1 cellular context compared by ENCODE assay signal in genomic region chr15:51971353-51972133, GRCh38.
TF ChIP-seq lines count a peak whose summit lies in the region.

LEO1 (minus strand) TSS chr15:51971778; CDS start chr15:51971745, 33 bp downstream.

TF ChIP-seq in HepG2, 621 proteins besides CTCF, POLR2A, EP300 and RAD21 (continued from another document and continues in another):
- TF ChIP-seq ETS1 (CRISPR knock-in tag; IDR thresholded peaks at IDR 0.05) (peak; percentile 84; the same call in 1 of the 2 replicates), NR2F1 (CRISPR knock-in tag; IDR thresholded peaks at IDR 0.05) (no peak), ZNF292 (CRISPR knock-in tag; IDR thresholded peaks at IDR 0.05; ENCODE audit: borderline replicate concordance, low read depth) (peak; percentile 66; the same call in 1 of the 2 replicates), ZNF772 (CRISPR knock-in tag; IDR thresholded peaks at IDR 0.05) (peak; percentile 60; the same call in 1 of the 2 replicates), STAT5B (CRISPR knock-in tag; IDR thresholded peaks at IDR 0.05) (peak; percentile 55; the same call in 1 of the 2 replicates), ARHGAP35 (CRISPR knock-in tag; IDR thresholded peaks at IDR 0.05; ENCODE audit: borderline replicate concordance) (peak; percentile 82; the same call in 1 of the 2 replicates), RARA (CRISPR knock-in tag; IDR thresholded peaks at IDR 0.05) (peak; percentile 37; the same call in 1 of the 2 replicates), BCL6 (CRISPR knock-in tag; IDR thresholded peaks at IDR 0.05) (peak; percentile 49; the same call in 1 of the 2 replicates), ZNF800 (CRISPR knock-in tag; IDR thresholded peaks at IDR 0.05) (0 out of 2 replicates have a peak, but pooled peaks have one; percentile 58), NFAT5 (CRISPR knock-in tag; IDR thresholded peaks at IDR 0.05) (0 out of 2 replicates have a peak, but pooled peaks have one; percentile 66), HES4 (CRISPR knock-in tag; IDR thresholded peaks at IDR 0.05; ENCODE audit: borderline replicate concordance) (0 out of 2 replicates have a peak, but pooled peaks have one; percentile 34), KLF11 (CRISPR knock-in tag; IDR thresholded peaks at IDR 0.05) (0 out of 2 replicates have a peak, but pooled peaks have one; percentile 52), ZNF232 (CRISPR knock-in tag; IDR thresholded peaks at IDR 0.05; ENCODE audit: borderline replicate concordance) (peak; percentile 82; the same call in 1 of the 2 replicates), SIN3A (IDR thresholded peaks at IDR 0.05; ENCODE audit: borderline replicate concordance, low read depth, low read length) (0 out of 2 replicates have a peak, but pooled peaks have one; percentile 63), ZBTB21 (CRISPR knock-in tag; IDR thresholded peaks at IDR 0.05) (0 out of 2 replicates have a peak, but pooled peaks have one; percentile 35), SSRP1 (CRISPR knock-in tag; IDR thresholded peaks at IDR 0.05) (0 out of 2 replicates have a peak, but pooled peaks have one; percentile 70), CBFB (CRISPR knock-in tag; IDR thresholded peaks at IDR 0.05) (0 out of 2 replicates have a peak, but pooled peaks have one; percentile 52), CENPT (CRISPR knock-in tag; IDR thresholded peaks at IDR 0.05; ENCODE audit: low read depth) (no peak), ELF4 (CRISPR knock-in tag; IDR thresholded peaks at IDR 0.05; ENCODE audit: borderline replicate concordance) (0 out of 2 replicates have a peak, but pooled peaks have one; percentile 34), POLR2AphosphoS5 (IDR thresholded peaks at IDR 0.05; ENCODE audit: low read depth, low read length) (peak; percentile 90), TBX3 (IDR thresholded peaks at IDR 0.05; ENCODE audit: borderline replicate concordance) (0 out of 2 replicates have a peak, but pooled peaks have one; percentile 9), FOSL2 (CRISPR knock-in tag; IDR thresholded peaks at IDR 0.05) (0 out of 2 replicates have a peak, but pooled peaks have one; percentile 6), CCDC6 (CRISPR knock-in tag; IDR thresholded peaks at IDR 0.05) (no peak; the same call in 1 of the 2 replicates), ZSCAN25 (CRISPR knock-in tag; IDR thresholded peaks at IDR 0.05) (no peak), ASH2L (IDR thresholded peaks at IDR 0.05; ENCODE audit: insufficient read length, low read depth, low read length) (peak; percentile 88), RFXAP (CRISPR knock-in tag; IDR thresholded peaks at IDR 0.05; ENCODE audit: borderline replicate concordance) (no peak), SRSF1 (optimal IDR thresholded peaks at IDR 0.05; ENCODE audit: low read depth, low read length) (peak; percentile 59), ZNF782 (CRISPR knock-in tag; IDR thresholded peaks at IDR 0.05; ENCODE audit: borderline replicate concordance) (peak; percentile 83; the same call in 1 of the 2 replicates), HDAC1 (CRISPR knock-in tag; IDR thresholded peaks at IDR 0.05) (peak; percentile 81), NR2F2 (IDR thresholded peaks at IDR 0.05; ENCODE audit: borderline replicate concordance, low read depth) (0 out of 2 replicates have a peak, but pooled peaks have one; percentile 23), E2F2 (CRISPR knock-in tag; IDR thresholded peaks at IDR 0.05; ENCODE audit: borderline replicate concordance) (peak; percentile 92; the same call in 1 of the 2 replicates), ZMYM4 (CRISPR knock-in tag; IDR thresholded peaks at IDR 0.05) (peak; percentile 90), GFI1 (CRISPR knock-in tag; IDR thresholded peaks at IDR 0.05; ENCODE audit: borderline replicate concordance) (no peak; the same call in 1 of the 2 replicates), HNRNPL (IDR thresholded peaks at IDR 0.05; ENCODE audit: low read depth, low read length) (peak; percentile 77), NR0B2 (CRISPR knock-in tag; IDR thresholded peaks at IDR 0.05) (peak; percentile 60; the same call in 1 of the 2 replicates), ZSCAN29 (CRISPR knock-in tag; conservative IDR thresholded peaks at IDR 0.05) (0 out of 2 replicates have a peak, but pooled peaks have one; percentile 25), ZBTB38 (CRISPR knock-in tag; IDR thresholded peaks at IDR 0.05) (peak; percentile 76), MAF1 (CRISPR knock-in tag; IDR thresholded peaks at IDR 0.05; ENCODE audit: borderline replicate concordance) (peak; percentile 82; the same call in 1 of the 2 replicates)
- TF ChIP-seq, protein P1, sequence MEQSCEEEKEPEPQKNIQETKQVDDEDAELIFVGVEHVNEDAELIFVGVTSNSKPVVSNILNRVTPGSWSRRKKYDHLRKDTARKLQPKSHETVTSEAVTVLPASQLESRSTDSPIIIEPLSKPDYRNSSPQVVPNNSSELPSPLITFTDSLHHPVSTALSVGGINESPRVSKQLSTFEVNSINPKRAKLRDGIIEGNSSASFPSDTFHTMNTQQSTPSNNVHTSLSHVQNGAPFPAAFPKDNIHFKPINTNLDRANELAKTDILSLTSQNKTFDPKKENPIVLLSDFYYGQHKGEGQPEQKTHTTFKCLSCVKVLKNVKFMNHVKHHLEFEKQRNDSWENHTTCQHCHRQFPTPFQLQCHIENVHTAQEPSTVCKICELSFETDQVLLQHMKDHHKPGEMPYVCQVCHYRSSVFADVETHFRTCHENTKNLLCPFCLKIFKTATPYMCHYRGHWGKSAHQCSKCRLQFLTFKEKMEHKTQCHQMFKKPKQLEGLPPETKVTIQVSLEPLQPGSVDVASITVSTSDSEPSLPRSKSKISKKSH (CRISPR knock-in tag; IDR thresholded peaks at IDR 0.05; ENCODE audit: borderline replicate concordance), result no peak
- TF ChIP-seq, protein P2, sequence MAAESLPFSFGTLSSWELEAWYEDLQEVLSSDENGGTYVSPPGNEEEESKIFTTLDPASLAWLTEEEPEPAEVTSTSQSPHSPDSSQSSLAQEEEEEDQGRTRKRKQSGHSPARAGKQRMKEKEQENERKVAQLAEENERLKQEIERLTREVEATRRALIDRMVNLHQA (CRISPR knock-in tag; IDR thresholded peaks at IDR 0.05), result no peak
- TF ChIP-seq, protein P3, sequence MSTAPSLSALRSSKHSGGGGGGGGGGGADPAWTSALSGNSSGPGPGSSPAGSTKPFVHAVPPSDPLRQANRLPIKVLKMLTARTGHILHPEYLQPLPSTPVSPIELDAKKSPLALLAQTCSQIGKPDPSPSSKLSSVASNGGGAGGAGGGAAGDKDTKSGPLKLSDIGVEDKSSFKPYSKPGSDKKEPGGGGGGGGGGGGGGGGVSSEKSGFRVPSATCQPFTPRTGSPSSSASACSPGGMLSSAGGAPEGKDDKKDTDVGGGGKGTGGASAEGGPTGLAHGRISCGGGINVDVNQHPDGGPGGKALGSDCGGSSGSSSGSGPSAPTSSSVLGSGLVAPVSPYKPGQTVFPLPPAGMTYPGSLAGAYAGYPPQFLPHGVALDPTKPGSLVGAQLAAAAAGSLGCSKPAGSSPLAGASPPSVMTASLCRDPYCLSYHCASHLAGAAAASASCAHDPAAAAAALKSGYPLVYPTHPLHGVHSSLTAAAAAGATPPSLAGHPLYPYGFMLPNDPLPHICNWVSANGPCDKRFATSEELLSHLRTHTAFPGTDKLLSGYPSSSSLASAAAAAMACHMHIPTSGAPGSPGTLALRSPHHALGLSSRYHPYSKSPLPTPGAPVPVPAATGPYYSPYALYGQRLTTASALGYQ (CRISPR knock-in tag; IDR thresholded peaks at IDR 0.05), result 0 out of 2 replicates have a peak, but pooled peaks have one; percentile 53
- TF ChIP-seq, protein P4, sequence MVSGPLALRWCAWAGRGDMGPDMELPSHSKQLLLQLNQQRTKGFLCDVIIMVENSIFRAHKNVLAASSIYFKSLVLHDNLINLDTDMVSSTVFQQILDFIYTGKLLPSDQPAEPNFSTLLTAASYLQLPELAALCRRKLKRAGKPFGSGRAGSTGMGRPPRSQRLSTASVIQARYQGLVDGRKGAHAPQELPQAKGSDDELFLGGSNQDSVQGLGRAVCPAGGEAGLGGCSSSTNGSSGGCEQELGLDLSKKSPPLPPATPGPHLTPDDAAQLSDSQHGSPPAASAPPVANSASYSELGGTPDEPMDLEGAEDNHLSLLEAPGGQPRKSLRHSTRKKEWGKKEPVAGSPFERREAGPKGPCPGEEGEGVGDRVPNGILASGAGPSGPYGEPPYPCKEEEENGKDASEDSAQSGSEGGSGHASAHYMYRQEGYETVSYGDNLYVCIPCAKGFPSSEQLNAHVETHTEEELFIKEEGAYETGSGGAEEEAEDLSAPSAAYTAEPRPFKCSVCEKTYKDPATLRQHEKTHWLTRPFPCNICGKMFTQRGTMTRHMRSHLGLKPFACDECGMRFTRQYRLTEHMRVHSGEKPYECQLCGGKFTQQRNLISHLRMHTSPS (CRISPR knock-in tag; IDR thresholded peaks at IDR 0.05; ENCODE audit: low read depth), result peak; percentile 58; the same call in 1 of the 2 replicates
